Comparison of ENCODE assay signal across 1 cellular context in genomic region chr3:149401215-149401925, GRCh38.
TF ChIP-seq lines count a peak whose summit lies in the region.

No MANE protein-coding gene starts in this region.

TF ChIP-seq in HepG2, 621 proteins besides CTCF, POLR2A, EP300 and RAD21 (continued from another document):
- TF ChIP-seq ARID4A (CRISPR knock-in tag; IDR thresholded peaks at IDR 0.05; ENCODE audit: borderline replicate concordance) (peak; percentile 18; the same call in 1 of the 2 replicates), SALL2 (CRISPR knock-in tag; IDR thresholded peaks at IDR 0.05) (no peak), ARID3A (IDR thresholded peaks at IDR 0.05; ENCODE audit: low read depth, low read length) (peak; percentile 99), HNF1A (IDR thresholded peaks at IDR 0.05; ENCODE audit: low read depth) (peak; percentile 83), HNF1A (CRISPR knock-in tag; IDR thresholded peaks at IDR 0.05; ENCODE audit: borderline replicate concordance) (peak; percentile 81; the same call in 1 of the 2 replicates), NR2C2 (CRISPR knock-in tag; IDR thresholded peaks at IDR 0.05; ENCODE audit: borderline replicate concordance) (no peak), ELF4 (CRISPR knock-in tag; IDR thresholded peaks at IDR 0.05; ENCODE audit: borderline replicate concordance) (peak; percentile 63; the same call in 1 of the 2 replicates), FOXP1 (IDR thresholded peaks at IDR 0.05) (peak; percentile 60; the same call in 1 of the 2 replicates), FOXP1 (CRISPR knock-in tag; IDR thresholded peaks at IDR 0.05) (peak; percentile 94), UBTF (CRISPR knock-in tag; IDR thresholded peaks at IDR 0.05) (no peak), ZKSCAN1 (IDR thresholded peaks at IDR 0.05; ENCODE audit: low read length) (peak; percentile 45; the same call in 1 of the 2 replicates), ZNF460 (CRISPR knock-in tag; IDR thresholded peaks at IDR 0.05; ENCODE audit: borderline replicate concordance) (no peak), TOPORS (CRISPR knock-in tag; IDR thresholded peaks at IDR 0.05) (no peak)
